In the genomic region with DNA sequence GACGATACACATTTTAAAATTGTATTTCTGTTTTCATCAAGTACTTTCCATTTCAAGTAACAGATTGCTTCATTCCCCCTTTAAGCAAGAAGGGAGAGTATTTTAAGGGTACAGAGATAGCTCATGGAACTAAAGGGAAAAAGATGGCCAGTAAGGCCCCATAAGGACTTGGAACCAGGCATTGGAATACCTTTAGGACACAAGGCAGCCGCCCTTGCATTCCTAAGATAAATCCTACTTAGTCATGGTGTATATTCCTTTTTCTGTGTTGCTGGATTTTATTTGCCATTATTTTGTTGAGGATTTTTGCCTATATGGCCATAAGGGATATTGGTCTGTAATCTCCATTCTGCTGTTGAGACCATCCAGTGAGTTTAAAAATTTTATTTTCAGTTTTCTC, we compare ENCODE assay signal across 32 cellular contexts.
"Had no signal": no experiment of that assay in that cellular context is flagged by ENCODE, and none has a peak within 500 bp of the region (broad histone marks: within the 10 kb centered on the region; RNA-seq: fewer than 3 reads in every experiment).

No MANE protein-coding gene starts in this region.

- H3K27me3 ChIP-seq: cardiac muscle cell, Peyer's patch had no signal

- H3K4me3 ChIP-seq: cardiac muscle cell, Peyer's patch had no signal

- H3K4me3 Mint-ChIP-seq: activated CD4-positive, alpha-beta memory T cell treated with anti-CD3 and anti-CD28 coated beads for 36 hours; activated CD4-positive, alpha-beta T cell treated with anti-CD3 and anti-CD28 coated beads for 36 hours; activated CD4-positive, alpha-beta T cell treated with anti-CD3 and anti-CD28 coated beads, Interleukin-2, amount 10 ng/mL, durations not matched to agents 7 days and 5 days; activated CD8-positive, alpha-beta memory T cell treated with anti-CD3 and anti-CD28 coated beads, Interleukin-2, amount 10 ng/mL, durations not matched to agents 7 days and 5 days; activated naive CD4-positive, alpha-beta T cell treated with anti-CD3 and anti-CD28 coated beads, Interleukin-2, amount 10 ng/mL, durations not matched to agents 7 days and 5 days; activated naive CD8-positive, alpha-beta T cell; activated naive CD8-positive, alpha-beta T cell treated with anti-CD3 and anti-CD28 coated beads, Interleukin-2, amount 50 U/mL, for 24 hours had no signal

- H3K36me3 ChIP-seq: cardiac muscle cell had no signal

- H3K4me1 ChIP-seq: Peyer's patch had no signal

- H3K9me3 ChIP-seq: Peyer's patch had no signal

- H3K9me3 Mint-ChIP-seq: activated CD4-positive, alpha-beta memory T cell treated with anti-CD3 and anti-CD28 coated beads for 36 hours; activated CD4-positive, alpha-beta T cell treated with anti-CD3 and anti-CD28 coated beads, Interleukin-2, amount 10 ng/mL, durations not matched to agents 7 days and 5 days; activated naive CD4-positive, alpha-beta T cell treated with anti-CD3 and anti-CD28 coated beads, Interleukin-2, amount 10 ng/mL, durations not matched to agents 7 days and 5 days; activated naive CD8-positive, alpha-beta T cell treated with anti-CD3 and anti-CD28 coated beads, Interleukin-2, amount 50 U/mL, for 24 hours had no signal

- H3K27ac Mint-ChIP-seq: activated CD4-positive, alpha-beta memory T cell treated with anti-CD3 and anti-CD28 coated beads for 36 hours; activated CD4-positive, alpha-beta T cell treated with anti-CD3 and anti-CD28 coated beads for 36 hours; activated CD4-positive, alpha-beta T cell treated with anti-CD3 and anti-CD28 coated beads, Interleukin-2, amount 10 ng/mL, durations not matched to agents 7 days and 5 days; activated CD8-positive, alpha-beta memory T cell treated with anti-CD3 and anti-CD28 coated beads, Interleukin-2, amount 10 ng/mL, durations not matched to agents 7 days and 5 days; activated naive CD4-positive, alpha-beta T cell treated with anti-CD3 and anti-CD28 coated beads, Interleukin-2, amount 10 ng/mL, durations not matched to agents 7 days and 5 days; activated naive CD8-positive, alpha-beta T cell; activated naive CD8-positive, alpha-beta T cell treated with anti-CD3 and anti-CD28 coated beads, Interleukin-2, amount 50 U/mL, for 24 hours had no signal

- H3K4me1 Mint-ChIP-seq: activated CD4-positive, alpha-beta T cell treated with anti-CD3 and anti-CD28 coated beads for 36 hours; activated CD4-positive, alpha-beta T cell treated with anti-CD3 and anti-CD28 coated beads, Interleukin-2, amount 10 ng/mL, durations not matched to agents 7 days and 5 days; activated CD8-positive, alpha-beta memory T cell treated with anti-CD3 and anti-CD28 coated beads, Interleukin-2, amount 10 ng/mL, durations not matched to agents 7 days and 5 days; activated naive CD4-positive, alpha-beta T cell treated with anti-CD3 and anti-CD28 coated beads, Interleukin-2, amount 10 ng/mL, durations not matched to agents 7 days and 5 days; activated naive CD8-positive, alpha-beta T cell treated with anti-CD3 and anti-CD28 coated beads, Interleukin-2, amount 50 U/mL, for 24 hours had no signal

- ATAC-seq: activated CD4-positive, alpha-beta T cell treated with anti-CD3 and anti-CD28 coated beads for 36 hours; activated CD8-positive, alpha-beta memory T cell treated with anti-CD3 and anti-CD28 coated beads, Interleukin-2, amount 10 ng/mL, durations not matched to agents 7 days and 5 days; activated naive CD8-positive, alpha-beta T cell treated with anti-CD3 and anti-CD28 coated beads, Interleukin-2, amount 50 U/mL, for 24 hours; PC-3 had no signal

- H3K27me3 Mint-ChIP-seq: activated CD4-positive, alpha-beta memory T cell treated with anti-CD3 and anti-CD28 coated beads for 36 hours; activated CD4-positive, alpha-beta T cell treated with anti-CD3 and anti-CD28 coated beads for 36 hours; activated CD4-positive, alpha-beta T cell treated with anti-CD3 and anti-CD28 coated beads, Interleukin-2, amount 10 ng/mL, durations not matched to agents 7 days and 5 days; activated CD8-positive, alpha-beta memory T cell treated with anti-CD3 and anti-CD28 coated beads, Interleukin-2, amount 10 ng/mL, durations not matched to agents 7 days and 5 days; activated naive CD4-positive, alpha-beta T cell treated with anti-CD3 and anti-CD28 coated beads, Interleukin-2, amount 10 ng/mL, durations not matched to agents 7 days and 5 days; activated naive CD8-positive, alpha-beta T cell; activated naive CD8-positive, alpha-beta T cell treated with anti-CD3 and anti-CD28 coated beads, Interleukin-2, amount 50 U/mL, for 24 hours had no signal

- H3K27ac ChIP-seq: cardiac muscle cell, Peyer's patch had no signal

- DNase-seq: activated CD4-positive, alpha-beta memory T cell treated with anti-CD3 and anti-CD28 coated beads for 36 hours; activated CD4-positive, alpha-beta T cell treated with anti-CD3 and anti-CD28 coated beads for 36 hours; activated CD4-positive, alpha-beta T cell treated with anti-CD3 and anti-CD28 coated beads, Interleukin-2, amount 10 ng/mL, durations not matched to agents 7 days and 5 days; activated CD8-positive, alpha-beta memory T cell treated with anti-CD3 and anti-CD28 coated beads for 24 hours; activated CD8-positive, alpha-beta memory T cell treated with anti-CD3 and anti-CD28 coated beads, Interleukin-2, amount 10 ng/mL, durations not matched to agents 7 days and 5 days; activated CD8-positive, alpha-beta memory T cell treated with anti-CD3 and anti-CD28 coated beads, Interleukin-2, amount 50 U/mL, for 48 hours; activated effector memory CD4-positive, alpha-beta T cell treated with Interleukin-2 at 50 U/mL for 16 hours; activated naive CD4-positive, alpha-beta T cell treated with anti-CD3 and anti-CD28 coated beads, Interleukin-2, amount 10 ng/mL, durations not matched to agents 7 days and 5 days; activated naive CD8-positive, alpha-beta T cell treated with anti-CD3 and anti-CD28 coated beads, Interleukin-2, amount 50 U/mL, for 24 hours; activated T-cell treated with anti-CD3 and anti-CD28 coated beads, Interleukin-2, amount 50 U/mL, for 48 hours; amniotic stem cell; aorta; Karpas-422; KBM-7; NCI-H1105; NCI-H1417 treated with DMSO at 0.1 percent for 48 hours; NCI-H187 treated with DMSO at 0.1 percent for 48 hours; NCI-H2081 treated with DMSO at 0.1 percent for 48 hours; NCI-H510A; NCI-H526; NCI-H748 treated with DMSO at 0.1 percent for 48 hours; NK-92 treated with Interleukin-12 subunit alpha and Interleukin-12 subunit beta, amount 100 ng/mL, for 24 hours; PC-3; Peyer's patch; RPMI8226; SIG-M5; SW 1271; T-helper 1 cell; T-helper 2 cell; T1000 had no signal

- H3K36me3 Mint-ChIP-seq: activated CD4-positive, alpha-beta memory T cell treated with anti-CD3 and anti-CD28 coated beads for 36 hours; activated CD8-positive, alpha-beta memory T cell treated with anti-CD3 and anti-CD28 coated beads, Interleukin-2, amount 10 ng/mL, durations not matched to agents 7 days and 5 days; activated naive CD4-positive, alpha-beta T cell treated with anti-CD3 and anti-CD28 coated beads, Interleukin-2, amount 10 ng/mL, durations not matched to agents 7 days and 5 days had no signal
